ENCODE assay signal across 30 cellular contexts in the genomic region with DNA sequence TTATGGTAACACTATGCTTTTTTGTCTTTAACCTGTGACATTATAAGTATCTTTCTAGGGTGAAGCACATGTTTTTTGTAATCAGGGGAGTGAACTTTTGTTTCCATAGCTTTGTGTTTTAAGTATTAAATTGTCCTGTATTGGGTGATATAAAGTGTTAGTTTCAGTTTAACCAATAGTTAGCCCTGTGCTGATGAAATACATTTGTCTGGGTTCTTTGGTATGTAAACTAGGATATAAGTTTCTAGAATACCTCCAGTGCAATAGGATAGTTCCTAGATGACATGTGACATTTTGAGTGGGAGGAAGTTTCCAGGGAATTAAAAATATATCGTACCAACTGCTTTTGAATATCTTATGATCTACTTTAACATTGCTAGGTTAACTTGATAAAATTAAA.
"Had no signal": no experiment of that assay in that cellular context is flagged by ENCODE, and none has a peak within 500 bp of the region (broad histone marks: within the 10 kb centered on the region; RNA-seq: fewer than 3 reads in every experiment).

No MANE protein-coding gene starts in this region.

- DNase-seq: activated CD4-positive, alpha-beta T cell treated with anti-CD3 and anti-CD28 coated beads for 4 hours; activated CD4-positive, alpha-beta T cell treated with anti-CD3 and anti-CD28 coated beads, Interleukin-2, amount 50 U/mL, for 4 hours; activated effector memory CD4-positive, alpha-beta T cell treated with Interleukin-2 at 50 U/mL for 16 hours; activated naive CD4-positive, alpha-beta T cell treated with anti-CD3 and anti-CD28 coated beads for 36 hours; activated naive CD8-positive, alpha-beta T cell treated with anti-CD3 and anti-CD28 coated beads for 36 hours; activated T-cell treated with anti-CD3 and anti-CD28 coated beads for 4 hours; central memory CD4-positive, alpha-beta T cell; dermis blood vessel endothelial cell; effector CD4-positive, alpha-beta T cell; esophagus squamous epithelium; foreskin melanocyte; left lung; lower lobe of right lung; mesendoderm; pancreas; retina; small intestine; stimulated activated CD4-positive, alpha-beta T cell treated with anti-CD3 and anti-CD28 coated beads, Interleukin-4, amount 100 ng/mL, for 24 hours; stimulated activated naive CD8-positive, alpha-beta T cell treated with anti-CD3 and anti-CD28 coated beads, Interleukin-15, amount 100 ng/mL, for 72 hours; substantia nigra; T-helper 9 cell; thyroid gland; upper lobe of left lung had no signal

- H3K27ac ChIP-seq: breast epithelium, epithelial cell of prostate, esophagus squamous epithelium, left lung, lower lobe of right lung, pancreas, prostate gland, thyroid gland, upper lobe of left lung, vagina, VCaP had no signal

- H3K27me3 ChIP-seq: breast epithelium, esophagus squamous epithelium, left lung, pancreas, thyroid gland, upper lobe of left lung, vagina had no signal

- H3K4me3 ChIP-seq: breast epithelium, esophagus squamous epithelium, left lung, lower lobe of right lung, pancreas, prostate gland, thyroid gland, upper lobe of left lung, vagina had no signal

- H3K4me1 ChIP-seq: breast epithelium, esophagus squamous epithelium, left lung, lower lobe of right lung, pancreas, prostate gland, thyroid gland, upper lobe of left lung, vagina had no signal

- ATAC-seq: left lung; lower lobe of right lung; pancreas; sciatic nerve; stimulated activated effector memory CD8-positive, alpha-beta T cell treated with anti-CD3 and anti-CD28 coated beads, Interleukin-12 subunit alpha, Interleukin-12 subunit beta, amount 100 ng/mL, for 72 hours; stimulated activated naive CD8-positive, alpha-beta T cell treated with anti-CD3 and anti-CD28 coated beads, Interleukin-15, amount 100 ng/mL, for 72 hours had no signal

- H3K36me3 ChIP-seq: breast epithelium, esophagus squamous epithelium, left lung, lower lobe of right lung, pancreas, prostate gland, thyroid gland, upper lobe of left lung, vagina had no signal

- H3K9me3 ChIP-seq: breast epithelium, esophagus squamous epithelium, left lung, lower lobe of right lung, pancreas, prostate gland, thyroid gland, upper lobe of left lung, vagina had no signal
